Comparison of ENCODE assay signal across 8 cellular contexts in genomic region chr5:141681695-141682641, GRCh38. TPM values are rescaled to one million over a fixed set of nuclear protein-coding genes. Genes with fewer than 3 reads are reported as not detected.
DNase-seq lines count a peak whose midpoint lies in the region; ATAC-seq and TF ChIP-seq lines count a peak whose summit lies in the region.

Gene ARAP3 (minus strand): TSS chr5:141682230. CDS start chr5:141680486, 1,744 bp downstream.

- peak; percentile 20 to 48 (median 35) for DNase-seq in CD4-positive, CD25-positive, alpha-beta regulatory T cell
- DNase-seq in activated B cell treated with CpG ODN at 0.5 μM for 24 hours (peak; percentile 50), kidney epithelial cell (ENCODE audit: low read depth) (peak; percentile 47), smooth muscle cell (lab: John Stamatoyannopoulos, UW; ENCODE audit: unreplicated experiment) (peak; percentile 86)

- H3K27me3 Mint-ChIP-seq in CD4-positive, CD25-positive, alpha-beta regulatory T cell: peaks cover 4% of the 10 kb centered on the region
- H3K27me3 Mint-ChIP-seq in activated B cell treated with CpG ODN at 0.5 μM for 24 hours: peaks cover 3% of the 10 kb centered on the region
- peaks cover 3% of the 10 kb centered on the region for H3K27me3 Mint-ChIP-seq in dendritic cell treated with granulocyte-macrophage colony-stimulating factor and Interleukin-4, amounts not matched to agents 40 ng/mL and 50 ng/mL, for 4 days

- no peaks in the 10 kb centered on the region for H3K79me2 ChIP-seq in smooth muscle cell (ENCODE audit: low read depth)

- peak within 1 kb of the TSS; percentile 82 to 90 (median 88) for H3K27ac Mint-ChIP-seq in CD4-positive, CD25-positive, alpha-beta regulatory T cell
- H3K27ac Mint-ChIP-seq in activated B cell treated with CpG ODN at 0.5 μM for 24 hours: no peak within 1 kb of the TSS
- peak within 1 kb of the TSS; percentile 60 for H3K27ac Mint-ChIP-seq in dendritic cell treated with granulocyte-macrophage colony-stimulating factor and Interleukin-4, amounts not matched to agents 40 ng/mL and 50 ng/mL, for 4 days

- H3F3A ChIP-seq in smooth muscle cell (ENCODE audit: low read depth): peaks cover 5% of the 10 kb centered on the region

- no peaks in the 10 kb centered on the region for H3K9me3 Mint-ChIP-seq in CD4-positive, CD25-positive, alpha-beta regulatory T cell
- H3K9me3 Mint-ChIP-seq in activated B cell treated with CpG ODN at 0.5 μM for 24 hours: no peaks in the 10 kb centered on the region
- no peaks in the 10 kb centered on the region for H3K9me3 Mint-ChIP-seq in dendritic cell treated with granulocyte-macrophage colony-stimulating factor and Interleukin-4, amounts not matched to agents 40 ng/mL and 50 ng/mL, for 4 days

- peak within 1 kb of the TSS; percentile 46 for H3K9ac ChIP-seq in smooth muscle cell (ENCODE audit: low read depth)

- no peak for TF ChIP-seq RAD21 in Ishikawa (IDR thresholded peaks at IDR 0.05; ENCODE audit: low read depth)

- WGBS in smooth muscle cell (ENCODE audit: low lambda C conversion rate): 2% methylated on average over 42 of the region's 77 CpGs

- peak within 1 kb of the TSS; percentile 51 for H3K27ac ChIP-seq in CD4-positive, CD25-positive, alpha-beta regulatory T cell (ENCODE audit: insufficient read depth, low read length, poor library complexity, severe bottlenecking)
- H3K27ac ChIP-seq in smooth muscle cell (ENCODE audit: low read depth): peak within 1 kb of the TSS; percentile 90

- intact Hi-C loops in activated B cell treated with CpG ODN at 0.5 μM for 24 hours (cut with micrococcal nuclease): loop anchor here (2.0 kb wide), 1 partner anchor 31 kb away; the partner anchor contains the start of gene FCHSD1
- intact Hi-C loops in dendritic cell treated with granulocyte-macrophage colony-stimulating factor and Interleukin-4, amounts not matched to agents 40 ng/mL and 50 ng/mL, for 4 days (cut with micrococcal nuclease): no loop called here

- TF ChIP-seq EP300 in Ishikawa (IDR thresholded peaks at IDR 0.05; ENCODE audit: borderline replicate concordance): no peak

- POLR2A ChIA-PET in activated B cell treated with CpG ODN at 0.5 μM for 24 hours (lab: Charles Lee): interaction anchor here (0.7 to 1.9 kb wide), 4 partner anchors 31 to 287 kb away, joined by 3 to 15 read pairs (median 6); partner anchors contain the start of genes DELE1, FCHSD1 and RNF14

- no peaks in the 10 kb centered on the region for H3K36me3 Mint-ChIP-seq in CD4-positive, CD25-positive, alpha-beta regulatory T cell
- H3K36me3 Mint-ChIP-seq in activated B cell treated with CpG ODN at 0.5 μM for 24 hours (ENCODE audit: low read depth): no peaks in the 10 kb centered on the region
- H3K36me3 Mint-ChIP-seq in dendritic cell treated with granulocyte-macrophage colony-stimulating factor and Interleukin-4, amounts not matched to agents 40 ng/mL and 50 ng/mL, for 4 days (ENCODE audit: low read depth): peaks cover 8% of the 10 kb centered on the region

- no peaks in the 10 kb centered on the region for H4K20me1 ChIP-seq in smooth muscle cell (ENCODE audit: low read depth)

- peak within 1 kb of the TSS; percentile 13 for H2AFZ ChIP-seq in smooth muscle cell (ENCODE audit: low read depth)

- no peaks in the 10 kb centered on the region for H3K36me3 ChIP-seq in CD4-positive, CD25-positive, alpha-beta regulatory T cell (ENCODE audit: control insufficient read depth, insufficient read depth, low read length)
- no peaks in the 10 kb centered on the region for H3K36me3 ChIP-seq in kidney epithelial cell (ENCODE audit: control insufficient read depth, insufficient read depth, low read length)
- no peaks in the 10 kb centered on the region for H3K36me3 ChIP-seq in smooth muscle cell (ENCODE audit: low read depth)

- CTCF ChIA-PET in activated B cell treated with CpG ODN at 0.5 μM for 24 hours (lab: Charles Lee): interaction anchor here (1.6 kb wide), 1 partner anchor 287 kb away, joined by 4 read pairs; the partner anchor contains the start of gene RNF14

- ATAC-seq in CD4-positive, CD25-positive, alpha-beta regulatory T cell (ENCODE audit: low read depth in 2 of 2): peak; percentile 57 to 58
- ATAC-seq in activated B cell treated with CpG ODN at 0.5 μM for 24 hours (ENCODE audit: low read depth): peak; percentile 81
- no peak for ATAC-seq in HG03571 (IDR thresholded peaks at IDR 0.05; ENCODE audit: unreplicated experiment)
- ATAC-seq in HG02870 (IDR thresholded peaks at IDR 0.05; ENCODE audit: unreplicated experiment): no peak

- H3K9me3 ChIP-seq in CD4-positive, CD25-positive, alpha-beta regulatory T cell (ENCODE audit: control insufficient read depth in 2 of 2, low read length in 2 of 2): no peaks in the 10 kb centered on the region
- no peaks in the 10 kb centered on the region for H3K9me3 ChIP-seq in smooth muscle cell (replicated peaks; ENCODE audit: low read depth)

- H3K4me1 ChIP-seq in CD4-positive, CD25-positive, alpha-beta regulatory T cell (ENCODE audit: control insufficient read depth, insufficient read depth, low read length, poor library complexity, severe bottlenecking): peaks cover 32% of the 10 kb centered on the region
- H3K4me1 ChIP-seq in smooth muscle cell (ENCODE audit: low read depth): peaks cover 29% of the 10 kb centered on the region

- peaks cover 5 to 36% (median 21%) of the 10 kb centered on the region in 4 donors for H3K4me1 Mint-ChIP-seq in CD4-positive, CD25-positive, alpha-beta regulatory T cell
- peaks cover 23% of the 10 kb centered on the region for H3K4me1 Mint-ChIP-seq in activated B cell treated with CpG ODN at 0.5 μM for 24 hours
- H3K4me1 Mint-ChIP-seq in dendritic cell treated with granulocyte-macrophage colony-stimulating factor and Interleukin-4, amounts not matched to agents 40 ng/mL and 50 ng/mL, for 4 days (ENCODE audit: low read depth): peaks cover 47% of the 10 kb centered on the region

- H3K4me2 ChIP-seq in smooth muscle cell: peak within 1 kb of the TSS; percentile 76

- peak within 1 kb of the TSS; percentile 59 to 88 (median 82) for H3K4me3 Mint-ChIP-seq in CD4-positive, CD25-positive, alpha-beta regulatory T cell
- H3K4me3 Mint-ChIP-seq in activated B cell treated with CpG ODN at 0.5 μM for 24 hours: peak within 1 kb of the TSS; percentile 79
- peak within 1 kb of the TSS; percentile 64 for H3K4me3 Mint-ChIP-seq in dendritic cell treated with granulocyte-macrophage colony-stimulating factor and Interleukin-4, amounts not matched to agents 40 ng/mL and 50 ng/mL, for 4 days

- H3K4me3 ChIP-seq in CD4-positive, CD25-positive, alpha-beta regulatory T cell (ENCODE audit: low read depth, low read length): peak within 1 kb of the TSS; percentile 70
- H3K4me3 ChIP-seq in kidney epithelial cell (ENCODE audit: low read depth, low read length): peak within 1 kb of the TSS; percentile 42
- H3K4me3 ChIP-seq in smooth muscle cell: peak within 1 kb of the TSS; percentile 45

- H3K27me3 ChIP-seq in CD4-positive, CD25-positive, alpha-beta regulatory T cell (ENCODE audit: control insufficient read depth, insufficient read depth, low read length): no peaks in the 10 kb centered on the region
- H3K27me3 ChIP-seq in kidney epithelial cell (ENCODE audit: control insufficient read depth, insufficient read depth, low read length): no peaks in the 10 kb centered on the region
- no peaks in the 10 kb centered on the region for H3K27me3 ChIP-seq in smooth muscle cell (ENCODE audit: low read depth)

- TF ChIP-seq CTCF in activated B cell treated with CpG ODN at 0.5 μM for 24 hours (IDR thresholded peaks at IDR 0.05): no peak
- no peak for TF ChIP-seq CTCF in kidney epithelial cell (IDR thresholded peaks at IDR 0.05; ENCODE audit: insufficient read depth, low read length, poor library complexity, severe bottlenecking)
- no peak for TF ChIP-seq CTCF in smooth muscle cell (IDR thresholded peaks at IDR 0.05; ENCODE audit: borderline replicate concordance, insufficient read depth, poor library complexity, severe bottlenecking)

TF ChIP-seq in Ishikawa, 13 proteins besides CTCF, POLR2A, EP300 and RAD21 (continues in another document):
- TF ChIP-seq, protein P1, sequence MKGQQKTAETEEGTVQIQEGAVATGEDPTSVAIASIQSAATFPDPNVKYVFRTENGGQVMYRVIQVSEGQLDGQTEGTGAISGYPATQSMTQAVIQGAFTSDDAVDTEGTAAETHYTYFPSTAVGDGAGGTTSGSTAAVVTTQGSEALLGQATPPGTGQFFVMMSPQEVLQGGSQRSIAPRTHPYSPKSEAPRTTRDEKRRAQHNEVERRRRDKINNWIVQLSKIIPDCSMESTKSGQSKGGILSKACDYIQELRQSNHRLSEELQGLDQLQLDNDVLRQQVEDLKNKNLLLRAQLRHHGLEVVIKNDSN (IDR thresholded peaks at IDR 0.05): no peak
- TF ChIP-seq CEBPB (IDR thresholded peaks at IDR 0.05) (no peak; the same call in 1 of the 2 replicates), TAF1 (IDR thresholded peaks at IDR 0.05; ENCODE audit: low read depth) (no peak), NFIC (IDR thresholded peaks at IDR 0.05) (peak; percentile 42; the same call in 1 of the 2 replicates), YY1 (IDR thresholded peaks at IDR 0.05; ENCODE audit: low read depth) (no peak), ZBTB7A (IDR thresholded peaks at IDR 0.05; ENCODE audit: low read depth) (peak; percentile 78), MAX (IDR thresholded peaks at IDR 0.05) (peak; percentile 64), EGR1 (IDR thresholded peaks at IDR 0.05) (no peak)

RNA-seq across cellular contexts. Expression of gene ARAP3, which starts in this region (rescaled TPM):
- 6.1 TPM for total RNA-seq in CD4-positive, CD25-positive, alpha-beta regulatory T cell
- 1 to 10 TPM in 1 of 4 donors, under 1 TPM in 2, not detected in 1; 0.25 to 1.3 (median 0.30) TPM for polyA plus RNA-seq in CD4-positive, CD25-positive, alpha-beta regulatory T cell
- total RNA-seq in activated B cell treated with CpG ODN at 0.5 μM for 24 hours: 0.44 and 0.49 TPM in 2 replicates
- 9.2 and 10.8 TPM in 2 replicates for total RNA-seq in kidney epithelial cell
- 4.7 and 9.4 TPM in 2 replicates for total RNA-seq in smooth muscle cell
- 11.1 and 12.9 TPM in 2 replicates for polyA plus RNA-seq in smooth muscle cell

Comparison
In these comparisons a context has a peak if more than half of its experiments do, and no peak if none do; other contexts are left out.
1. Peak in DNase-seq and ATAC-seq in activated B cell treated with CpG ODN at 0.5 μM for 24 hours; RNA of the gene not detected or under 1 TPM.
2. ATAC-seq: peak in CD4-positive, CD25-positive, alpha-beta regulatory T cell (2 of 2); none in HG03571 (single experiment) and HG02870 (single experiment).
3. DNase-seq: peak in every context shown above with its lines; median percentile 86 in smooth muscle cell; 50 in activated B cell treated with CpG ODN at 0.5 μM for 24 hours; 47 in kidney epithelial cell; 35 in CD4-positive, CD25-positive, alpha-beta regulatory T cell.
4. Peak in every context shown above with its lines, with median percentiles within 50 percentile points of each other: H3K4me3 ChIP-seq and H3K4me3 Mint-ChIP-seq.